ENCODE assay signal across 15 cellular contexts in the genomic region with DNA sequence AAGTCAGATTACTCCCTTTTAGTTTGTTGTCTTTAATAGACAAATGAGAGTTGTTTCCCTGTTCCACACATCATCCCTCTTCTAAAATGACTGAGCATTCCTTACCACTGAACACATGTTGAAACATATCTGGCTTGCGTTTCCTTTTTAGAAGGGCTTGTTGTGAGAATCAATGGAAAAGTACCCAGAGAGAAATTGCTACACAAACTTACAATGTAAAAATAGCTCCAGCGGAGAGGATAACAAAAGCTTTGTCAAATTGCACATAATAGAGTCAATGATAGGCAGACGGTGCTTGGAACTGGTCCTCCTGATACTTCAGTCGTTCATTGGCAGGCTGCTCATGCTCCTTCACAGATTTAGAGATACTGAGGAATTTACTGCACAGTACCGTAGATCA.
DNase-seq lines count a peak whose midpoint lies in the region; ATAC-seq and TF ChIP-seq lines count a peak whose summit lies in the region.
"Had no signal": no experiment of that assay in that cellular context is flagged by ENCODE, and none has a peak within 500 bp of the region (broad histone marks: within the 10 kb centered on the region; RNA-seq: fewer than 3 reads in every experiment).

No MANE protein-coding gene starts in this region.

- DNase-seq in GM04504 (ENCODE audit: low read depth): peak; percentile 58
- DNase-seq in brain microvascular endothelial cell: peak; percentile 37
- peak; percentile 92 to 96 for DNase-seq in foreskin keratinocyte
- peak; percentile 76 for DNase-seq in skeletal muscle cell (ENCODE audit: low read depth)
- no peak for DNase-seq in cerebellar cortex (ENCODE audit: low spot score)
- DNase-seq: activated T-cell treated with anti-CD3 and anti-CD28 coated beads, Interleukin-2, amount 50 U/mL, for 1 hour; lower lobe of right lung; NCI-H1105; stimulated activated CD4-positive, alpha-beta T cell treated with anti-CD3 and anti-CD28 coated beads, Interleukin-2, amount 100 ng/mL, for 24 hours; stimulated activated naive CD8-positive, alpha-beta T cell treated with anti-CD3 and anti-CD28 coated beads, Interleukin-15, Interleukin-2, amounts not matched to agents 100 U/mL and 50 U/mL, for 24 hours had no signal

- in situ Hi-C loops in brain microvascular endothelial cell (cut with HindIII; ENCODE audit: low pct_ligation_motif_present, low sequenced_read_pairs): no loop called here

- no peaks in the 10 kb centered on the region for H3K27me3 ChIP-seq in brain microvascular endothelial cell (replicated peaks)
- no peaks in the 10 kb centered on the region for H3K27me3 ChIP-seq in foreskin keratinocyte

- ATAC-seq in foreskin keratinocyte (peak; percentile 91), GM21447 (IDR thresholded peaks at IDR 0.05; ENCODE audit: unreplicated experiment) (no peak), GM21737 (IDR thresholded peaks at IDR 0.05; ENCODE audit: unreplicated experiment) (no peak), HG02623 (IDR thresholded peaks at IDR 0.05; ENCODE audit: unreplicated experiment) (no peak)
- ATAC-seq: lower lobe of right lung; SK-N-SH treated with all-trans-retinoic acid at 6 μM for 48 hours; stimulated activated naive CD8-positive, alpha-beta T cell treated with anti-CD3 and anti-CD28 coated beads, Interleukin-15, Interleukin-2, amounts not matched to agents 100 U/mL and 50 U/mL, for 24 hours had no signal

- no peak for TF ChIP-seq CTCF in brain microvascular endothelial cell (IDR thresholded peaks at IDR 0.05; ENCODE audit: low read depth, low read length, missing control alignments)
- TF ChIP-seq CTCF in foreskin keratinocyte (conservative IDR thresholded peaks at IDR 0.05): no peak

- peaks cover 19% of the 10 kb centered on the region for H3K4me1 ChIP-seq in foreskin keratinocyte
- H3K4me1 ChIP-seq: lower lobe of right lung, parathyroid adenoma had no signal

- no peak overlapping the region for H3K4me3 ChIP-seq in brain microvascular endothelial cell (ENCODE audit: low read depth, low read length)
- H3K4me3 ChIP-seq in skeletal muscle cell (ENCODE audit: low read depth, low read length): no peak overlapping the region
- H3K4me3 ChIP-seq: lower lobe of right lung had no signal

- H3K27ac ChIP-seq in brain microvascular endothelial cell: peak overlapping the region; percentile 82
- H3K27ac ChIP-seq in foreskin keratinocyte: peak overlapping the region; percentile 98
- H3K27ac ChIP-seq: lower lobe of right lung, parathyroid adenoma had no signal

- H3K36me3 ChIP-seq in brain microvascular endothelial cell (replicated peaks): no peaks in the 10 kb centered on the region
- H3K36me3 ChIP-seq: lower lobe of right lung had no signal
